In genomic region chr6:28643017-28643740, GRCh38 we compare ENCODE assay signal across 8 cellular contexts.
DNase-seq lines count a peak whose midpoint lies in the region; ATAC-seq and TF ChIP-seq lines count a peak whose summit lies in the region.

No MANE protein-coding gene starts in this region.

- H3K27ac ChIP-seq in brain microvascular endothelial cell, result no peak overlapping the region

- ATAC-seq in HG03097 (IDR thresholded peaks at IDR 0.05; ENCODE audit: low FRiP score, unreplicated experiment) (no peak), HG03095 (IDR thresholded peaks at IDR 0.05; ENCODE audit: unreplicated experiment) (no peak), HG02763 (IDR thresholded peaks at IDR 0.05; ENCODE audit: unreplicated experiment) (no peak)

- DNase-seq in NCI-H748 (lab: John Stamatoyannopoulos, UW; ENCODE audit: unreplicated experiment), result peak; percentile 55
- DNase-seq in NCI-H748 treated with DMSO at 0.1 percent for 48 hours (lab: John Stamatoyannopoulos, UW), result no peak
- peak; percentile 74 for DNase-seq in NCI-H460 (ENCODE audit: extremely low read depth, low read depth)
- DNase-seq in brain microvascular endothelial cell, result peak; percentile 81
- DNase-seq in stimulated activated CD4-positive, alpha-beta T cell treated with anti-CD3 and anti-CD28 coated beads, Interleukin-15, amount 100 ng/mL, for 48 hours (ENCODE audit: low read depth in 2 of 2), result peak; percentile 31 to 33

- no peaks in the 10 kb centered on the region for H3K36me3 ChIP-seq in brain microvascular endothelial cell (replicated peaks)

- TF ChIP-seq CTCF in brain microvascular endothelial cell (IDR thresholded peaks at IDR 0.05; ENCODE audit: low read depth, low read length, missing control alignments), result no peak

- in situ Hi-C loops in brain microvascular endothelial cell (cut with HindIII; ENCODE audit: low pct_ligation_motif_present, low sequenced_read_pairs), result no loop called here

- H3K27me3 ChIP-seq in brain microvascular endothelial cell (replicated peaks), result peaks cover 2% of the 10 kb centered on the region

- peak overlapping the region; percentile 27 for H3K4me3 ChIP-seq in brain microvascular endothelial cell (ENCODE audit: low read depth, low read length)
